Comparison of ENCODE assay signal across 8 cellular contexts in the genomic region with DNA sequence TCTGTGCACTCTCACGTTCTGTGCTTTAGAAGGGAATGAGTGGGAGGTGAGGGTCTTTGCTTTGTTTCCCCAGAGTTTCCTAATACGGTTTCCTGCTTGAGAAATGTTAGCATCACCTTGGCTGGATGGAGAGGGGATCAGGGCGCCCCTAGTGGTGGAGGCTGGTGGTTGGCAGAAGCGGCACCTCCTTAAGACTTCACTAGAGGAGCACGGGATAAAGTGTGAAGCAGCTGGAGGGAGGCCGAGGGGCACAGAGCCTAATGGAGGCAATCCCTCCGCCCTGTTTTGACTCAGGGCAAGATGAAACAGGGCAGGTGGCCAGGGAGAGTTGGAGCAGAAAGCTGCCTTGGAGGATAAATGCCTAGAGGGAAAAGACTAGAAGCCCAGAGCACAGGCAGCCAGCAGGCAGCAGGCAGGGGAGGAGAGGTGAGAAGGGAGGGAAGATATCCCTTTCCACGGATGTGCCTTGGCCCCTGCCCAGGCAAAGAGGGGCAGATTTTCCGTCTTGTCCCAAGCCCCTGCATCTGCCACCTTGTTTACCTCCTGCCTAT. TPM values are rescaled to one million over a fixed set of nuclear protein-coding genes. Genes with fewer than 3 reads are reported as not detected.
DNase-seq lines count a peak whose midpoint lies in the region; ATAC-seq, FAIRE-seq and TF ChIP-seq lines count a peak whose summit lies in the region.

No MANE protein-coding gene starts in this region.

- DNase-seq in GM03348 (ENCODE audit: low spot score): peak; percentile 81
- DNase-seq in WTC11 (ENCODE audit: low spot score): peak; percentile 92
- DNase-seq in bronchial epithelial cell (ENCODE audit: low read depth): peak; percentile 57
- DNase-seq in stimulated activated CD8-positive, alpha-beta memory T cell treated with anti-CD3 and anti-CD28 coated beads, Interleukin-12 subunit alpha, Interleukin-12 subunit beta, amount 100 ng/mL, for 1 hour (ENCODE audit: low read depth): peak; percentile 55

- FAIRE-seq in bronchial epithelial cell (lab: Jason Lieb, UNC): no peak

- H3K36me3 ChIP-seq in bronchial epithelial cell (ENCODE audit: control insufficient read depth, insufficient read depth, low read length) (no peaks in the 10 kb centered on the region), liver (ENCODE audit: control insufficient read depth in 4 of 4, insufficient read depth in 3 of 4, low read depth in 1 of 4, low read length in 3 of 4) (no peaks in the 10 kb centered on the region)

- H3K27me3 Mint-ChIP-seq in WTC11 (ENCODE audit: low read depth): peaks cover 69% of the 10 kb centered on the region

- peak; percentile 81 for ATAC-seq in WTC11
- no peak for ATAC-seq in HG03457 (IDR thresholded peaks at IDR 0.05; ENCODE audit: unreplicated experiment)
- no peak for ATAC-seq in GM21723 (IDR thresholded peaks at IDR 0.05; ENCODE audit: unreplicated experiment)

- H3K36me3 Mint-ChIP-seq in WTC11: no peaks in the 10 kb centered on the region

- CTCF ChIA-PET in WTC11 (lab: Charles Lee): interaction anchor here (0.5 to 3.6 kb wide), 48 partner anchors 9 to 925 kb away, joined by 3 to 40 read pairs (median 4); partner anchors contain the start of genes BTRC, DPCD, LBX1 and POLL

- H3K9me3 Mint-ChIP-seq in WTC11: no peaks in the 10 kb centered on the region

- POLR2A ChIA-PET in WTC11 (lab: Charles Lee): no interaction called here

- peak; percentile 75 for TF ChIP-seq CTCF in LNCAP (IDR thresholded peaks at IDR 0.05)
- peak; percentile 86 for TF ChIP-seq CTCF in WTC11 (IDR thresholded peaks at IDR 0.05)
- peak; percentile 96 for TF ChIP-seq CTCF in bronchial epithelial cell (IDR thresholded peaks at IDR 0.05; ENCODE audit: insufficient read depth, low read length, severe bottlenecking)
- peak; percentile 66 for TF ChIP-seq CTCF in liver (IDR thresholded peaks at IDR 0.05; ENCODE audit: low read depth, low read length, missing input control)

- 7% methylated on average over 9 of the region's 9 CpGs for WGBS in liver

- H3K27ac Mint-ChIP-seq in WTC11: no peak overlapping the region

- H3K9me3 ChIP-seq in liver (ENCODE audit: control insufficient read depth in 4 of 4, low read length in 3 of 4): no peaks in the 10 kb centered on the region

- no peaks in the 10 kb centered on the region for H3K4me1 ChIP-seq in liver (ENCODE audit: control insufficient read depth in 4 of 4, insufficient read depth in 4 of 4, low read length in 3 of 4)

- H3K27me3 ChIP-seq in bronchial epithelial cell (ENCODE audit: control insufficient read depth, insufficient read depth, low read length) (peaks cover 18% of the 10 kb centered on the region), liver (ENCODE audit: control insufficient read depth in 4 of 4, insufficient read depth in 4 of 4, low read length in 3 of 4) (peaks cover 0 to 6% (median 0%) of the 10 kb centered on the region in 4 donors)

- no peak overlapping the region for H3K27ac ChIP-seq in liver (ENCODE audit: low read depth in 1 of 2, low read length in 2 of 2)

- no peak overlapping the region for H3K9ac ChIP-seq in liver (ENCODE audit: low read depth in 1 of 2, low read length in 2 of 2)

- H3K4me3 Mint-ChIP-seq in WTC11: no peak overlapping the region

- peaks cover 10% of the 10 kb centered on the region for H3K4me1 Mint-ChIP-seq in WTC11

- H3K4me3 ChIP-seq in bronchial epithelial cell (ENCODE audit: low read depth, low read length): no peak overlapping the region
- no peak overlapping the region for H3K4me3 ChIP-seq in liver (ENCODE audit: low read depth in 1 of 3, low read length in 3 of 3)

- peak in 1 of 2 donors; percentile 45 for TF ChIP-seq RAD21 in liver (IDR thresholded peaks at IDR 0.05)

TF ChIP-seq in WTC11, 78 proteins besides CTCF, POLR2A, EP300 and RAD21:
- TF ChIP-seq HMGXB4 (CRISPR knock-in tag; IDR thresholded peaks at IDR 0.05) (0 out of 2 replicates have a peak, but pooled peaks have one; percentile 20), TCF7 (CRISPR knock-in tag; IDR thresholded peaks at IDR 0.05; ENCODE audit: low read depth) (no peak), CREB1 (CRISPR knock-in tag; IDR thresholded peaks at IDR 0.05) (no peak), GRHL2 (CRISPR knock-in tag; IDR thresholded peaks at IDR 0.05; ENCODE audit: insufficient replicate concordance, severe bottlenecking) (no peak), ZNF138 (CRISPR knock-in tag; conservative IDR thresholded peaks at IDR 0.05) (no peak), GABPB1 (CRISPR knock-in tag; IDR thresholded peaks at IDR 0.05) (no peak)
- TF ChIP-seq, protein P1, sequence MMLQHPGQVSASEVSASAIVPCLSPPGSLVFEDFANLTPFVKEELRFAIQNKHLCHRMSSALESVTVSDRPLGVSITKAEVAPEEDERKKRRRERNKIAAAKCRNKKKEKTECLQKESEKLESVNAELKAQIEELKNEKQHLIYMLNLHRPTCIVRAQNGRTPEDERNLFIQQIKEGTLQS (CRISPR knock-in tag; conservative IDR thresholded peaks at IDR 0.05): no peak
- TF ChIP-seq, protein P2, sequence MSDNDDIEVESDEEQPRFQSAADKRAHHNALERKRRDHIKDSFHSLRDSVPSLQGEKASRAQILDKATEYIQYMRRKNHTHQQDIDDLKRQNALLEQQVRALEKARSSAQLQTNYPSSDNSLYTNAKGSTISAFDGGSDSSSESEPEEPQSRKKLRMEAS (CRISPR knock-in tag; IDR thresholded peaks at IDR 0.05): no peak

TF ChIP-seq in liver, 16 proteins besides CTCF, POLR2A, EP300 and RAD21:
- TF ChIP-seq YY1 (IDR thresholded peaks at IDR 0.05): no peak
- no peak for TF ChIP-seq NR2F2 (IDR thresholded peaks at IDR 0.05)
- TF ChIP-seq, protein P3, sequence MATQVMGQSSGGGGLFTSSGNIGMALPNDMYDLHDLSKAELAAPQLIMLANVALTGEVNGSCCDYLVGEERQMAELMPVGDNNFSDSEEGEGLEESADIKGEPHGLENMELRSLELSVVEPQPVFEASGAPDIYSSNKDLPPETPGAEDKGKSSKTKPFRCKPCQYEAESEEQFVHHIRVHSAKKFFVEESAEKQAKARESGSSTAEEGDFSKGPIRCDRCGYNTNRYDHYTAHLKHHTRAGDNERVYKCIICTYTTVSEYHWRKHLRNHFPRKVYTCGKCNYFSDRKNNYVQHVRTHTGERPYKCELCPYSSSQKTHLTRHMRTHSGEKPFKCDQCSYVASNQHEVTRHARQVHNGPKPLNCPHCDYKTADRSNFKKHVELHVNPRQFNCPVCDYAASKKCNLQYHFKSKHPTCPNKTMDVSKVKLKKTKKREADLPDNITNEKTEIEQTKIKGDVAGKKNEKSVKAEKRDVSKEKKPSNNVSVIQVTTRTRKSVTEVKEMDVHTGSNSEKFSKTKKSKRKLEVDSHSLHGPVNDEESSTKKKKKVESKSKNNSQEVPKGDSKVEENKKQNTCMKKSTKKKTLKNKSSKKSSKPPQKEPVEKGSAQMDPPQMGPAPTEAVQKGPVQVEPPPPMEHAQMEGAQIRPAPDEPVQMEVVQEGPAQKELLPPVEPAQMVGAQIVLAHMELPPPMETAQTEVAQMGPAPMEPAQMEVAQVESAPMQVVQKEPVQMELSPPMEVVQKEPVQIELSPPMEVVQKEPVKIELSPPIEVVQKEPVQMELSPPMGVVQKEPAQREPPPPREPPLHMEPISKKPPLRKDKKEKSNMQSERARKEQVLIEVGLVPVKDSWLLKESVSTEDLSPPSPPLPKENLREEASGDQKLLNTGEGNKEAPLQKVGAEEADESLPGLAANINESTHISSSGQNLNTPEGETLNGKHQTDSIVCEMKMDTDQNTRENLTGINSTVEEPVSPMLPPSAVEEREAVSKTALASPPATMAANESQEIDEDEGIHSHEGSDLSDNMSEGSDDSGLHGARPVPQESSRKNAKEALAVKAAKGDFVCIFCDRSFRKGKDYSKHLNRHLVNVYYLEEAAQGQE (IDR thresholded peaks at IDR 0.05): no peak
- TF ChIP-seq SP1 (IDR thresholded peaks at IDR 0.05): no peak
- TF ChIP-seq JUND (IDR thresholded peaks at IDR 0.05): no peak
- TF ChIP-seq GABPA (IDR thresholded peaks at IDR 0.05 in 1 of 2, conservative IDR thresholded peaks at IDR 0.05 in 1 of 2): no peak
- no peak for TF ChIP-seq EGR1 (IDR thresholded peaks at IDR 0.05; ENCODE audit: low read depth in 2 of 2)
- TF ChIP-seq, protein P2 (IDR thresholded peaks at IDR 0.05): no peak
- no peak for TF ChIP-seq RXRA (IDR thresholded peaks at IDR 0.05)
- no peak for TF ChIP-seq TAF1 (conservative IDR thresholded peaks at IDR 0.05)
- TF ChIP-seq, protein P1 (IDR thresholded peaks at IDR 0.05): no peak
- TF ChIP-seq HNF4A (conservative IDR thresholded peaks at IDR 0.05): no peak
- TF ChIP-seq, protein P4, sequence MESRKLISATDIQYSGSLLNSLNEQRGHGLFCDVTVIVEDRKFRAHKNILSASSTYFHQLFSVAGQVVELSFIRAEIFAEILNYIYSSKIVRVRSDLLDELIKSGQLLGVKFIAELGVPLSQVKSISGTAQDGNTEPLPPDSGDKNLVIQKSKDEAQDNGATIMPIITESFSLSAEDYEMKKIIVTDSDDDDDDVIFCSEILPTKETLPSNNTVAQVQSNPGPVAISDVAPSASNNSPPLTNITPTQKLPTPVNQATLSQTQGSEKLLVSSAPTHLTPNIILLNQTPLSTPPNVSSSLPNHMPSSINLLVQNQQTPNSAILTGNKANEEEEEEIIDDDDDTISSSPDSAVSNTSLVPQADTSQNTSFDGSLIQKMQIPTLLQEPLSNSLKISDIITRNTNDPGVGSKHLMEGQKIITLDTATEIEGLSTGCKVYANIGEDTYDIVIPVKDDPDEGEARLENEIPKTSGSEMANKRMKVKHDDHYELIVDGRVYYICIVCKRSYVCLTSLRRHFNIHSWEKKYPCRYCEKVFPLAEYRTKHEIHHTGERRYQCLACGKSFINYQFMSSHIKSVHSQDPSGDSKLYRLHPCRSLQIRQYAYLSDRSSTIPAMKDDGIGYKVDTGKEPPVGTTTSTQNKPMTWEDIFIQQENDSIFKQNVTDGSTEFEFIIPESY (IDR thresholded peaks at IDR 0.05): no peak
- no peak for TF ChIP-seq HNF4G (IDR thresholded peaks at IDR 0.05)
- TF ChIP-seq FOXA1 (IDR thresholded peaks at IDR 0.05): no peak
- no peak for TF ChIP-seq FOXA2 (IDR thresholded peaks at IDR 0.05)

RNA-seq across cellular contexts. Expression of gene BTRC, which starts 56.0 kb away (rescaled TPM):
- total RNA-seq in WTC11 (2021) (20.6 to 22.4 TPM (median 22.2 TPM) in 3 replicates), bronchial epithelial cell (6.8 and 9.7 TPM in 2 replicates), liver (10 to 100 TPM in 1 of 2 donors, 1 to 10 TPM in 1; 5.5 to 28.2 TPM)
- 1 to 10 TPM; 2.7 to 6.2 TPM for polyA plus RNA-seq in liver
